In the genomic region with DNA sequence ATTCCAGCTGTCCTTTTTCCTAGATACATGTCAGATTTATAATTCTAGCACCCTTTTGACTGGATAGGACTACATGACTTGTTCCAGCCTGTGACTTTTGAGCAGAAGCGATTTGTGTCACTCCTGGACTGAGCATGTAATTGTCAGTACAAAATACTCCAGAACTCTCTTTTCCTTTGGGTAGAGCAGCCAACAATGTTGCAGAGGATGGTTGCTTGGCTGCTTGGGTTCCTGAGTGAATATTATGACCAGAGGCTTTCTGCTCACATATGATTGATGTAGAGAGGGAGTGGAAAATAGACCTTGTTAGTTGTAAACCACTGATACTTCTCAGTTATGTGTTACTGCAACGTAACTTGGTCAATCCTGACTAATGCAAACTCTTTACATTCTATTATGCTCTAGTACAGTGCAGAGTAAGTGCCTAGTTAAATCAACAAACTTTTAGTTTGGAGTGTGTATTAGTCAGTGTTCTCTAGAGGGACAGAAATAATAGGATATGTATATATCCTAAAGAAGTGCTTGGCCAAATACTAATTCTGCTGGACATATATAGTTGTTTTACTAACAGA, we compare ENCODE assay signal across 14 cellular contexts.
"Had no signal": no experiment of that assay in that cellular context is flagged by ENCODE, and none has a peak within 500 bp of the region (broad histone marks: within the 10 kb centered on the region; RNA-seq: fewer than 3 reads in every experiment).

No MANE protein-coding gene starts in this region.

- H3K4me1 ChIP-seq: lower lobe of right lung, neural progenitor cell, sigmoid colon, spleen, upper lobe of right lung had no signal

- DNase-seq: activated CD4-positive, alpha-beta T cell treated with anti-CD3 and anti-CD28 coated beads, Interleukin-2, amount 50 U/mL, for 48 hours; activated CD8-positive, alpha-beta memory T cell treated with anti-CD3 and anti-CD28 coated beads, Interleukin-2, amount 50 U/mL, for 4 hours; endodermal cell; head of caudate nucleus; left cardiac atrium; lower lobe of right lung; sigmoid colon; spleen; T-cell; T-helper 9 cell; upper lobe of right lung had no signal

- H3K27me3 ChIP-seq: cardiac muscle cell, neural progenitor cell, sigmoid colon, spleen, upper lobe of right lung had no signal

- H3K9me3 ChIP-seq: lower lobe of right lung, sigmoid colon, spleen, thoracic aorta, upper lobe of right lung had no signal

- ATAC-seq: left cardiac atrium, lower lobe of right lung, upper lobe of right lung had no signal

- H3K9ac ChIP-seq: neural progenitor cell had no signal

- H3K4me3 ChIP-seq: cardiac muscle cell, lower lobe of right lung, neural progenitor cell, sigmoid colon, spleen, thoracic aorta, upper lobe of right lung had no signal

- H2AFZ ChIP-seq: neural progenitor cell had no signal

- H3K27ac ChIP-seq: cardiac muscle cell, lower lobe of right lung, neural progenitor cell, sigmoid colon, spleen, thoracic aorta, upper lobe of right lung had no signal

- H3K4me2 ChIP-seq: neural progenitor cell had no signal

- H3K36me3 ChIP-seq: cardiac muscle cell, lower lobe of right lung, neural progenitor cell, sigmoid colon, spleen, thoracic aorta, upper lobe of right lung had no signal
